Comparison of ENCODE assay signal across 1 cellular context in genomic region chr12:70242695-70243509, GRCh38.
A peak's percentile ranks its signal among the peaks of the same experiment; 100 is the strongest.
TF ChIP-seq lines count a peak whose summit lies in the region.

TSS of gene CNOT2 (plus strand) at chr12:70243433. CDS start at chr12:70278227, 34,794 bp downstream.

TF ChIP-seq in K562, 482 proteins besides CTCF, POLR2A, EP300 and RAD21 (continued from another document and continues in another):
- peak; percentile 69; the same call in 1 of the 2 replicates for TF ChIP-seq CREB3 (tag; conservative IDR thresholded peaks at IDR 0.05; ENCODE audit: low read depth)
- peak; percentile 97 for TF ChIP-seq RBBP5 (IDR thresholded peaks at IDR 0.05; ENCODE audit: borderline replicate concordance, insufficient read depth, low read length, poor library complexity, severe bottlenecking)
- TF ChIP-seq HDAC2 (IDR thresholded peaks at IDR 0.05), result peak; percentile 77; the same call in 1 of the 2 replicates
- peak; percentile 91 for TF ChIP-seq ZFX (CRISPR knock-in tag; IDR thresholded peaks at IDR 0.05)
- TF ChIP-seq ZNF717 (CRISPR knock-in tag; IDR thresholded peaks at IDR 0.05), result no peak
- peak; percentile 46; the same call in 1 of the 2 replicates for TF ChIP-seq ZBTB2 (IDR thresholded peaks at IDR 0.05)
- no peak for TF ChIP-seq ZNF668 (CRISPR knock-in tag; IDR thresholded peaks at IDR 0.05)
- no peak; the same call in 1 of the 2 replicates for TF ChIP-seq TAL1 (IDR thresholded peaks at IDR 0.05)
- peak; percentile 93; the same call in 1 of the 2 replicates for TF ChIP-seq AFF4 (CRISPR knock-in tag; IDR thresholded peaks at IDR 0.05)
- no peak for TF ChIP-seq FOXJ3 (CRISPR knock-in tag; IDR thresholded peaks at IDR 0.05)
- peak; percentile 61 for TF ChIP-seq PKNOX1 (IDR thresholded peaks at IDR 0.05)
- no peak for TF ChIP-seq IFI16 (CRISPR knock-in tag; IDR thresholded peaks at IDR 0.05)
- TF ChIP-seq FOSL1 (tag; conservative IDR thresholded peaks at IDR 0.05), result peak; percentile 60
- peak; percentile 56; the same call in 1 of the 2 replicates for TF ChIP-seq NKRF (IDR thresholded peaks at IDR 0.05; ENCODE audit: borderline replicate concordance)
- TF ChIP-seq RERE (CRISPR knock-in tag; IDR thresholded peaks at IDR 0.05; ENCODE audit: borderline replicate concordance), result no peak
- TF ChIP-seq SMARCA5 (IDR thresholded peaks at IDR 0.05), result no peak
- TF ChIP-seq ZNF764 (CRISPR knock-in tag; IDR thresholded peaks at IDR 0.05; ENCODE audit: low read depth), result no peak
- TF ChIP-seq ARNT (IDR thresholded peaks at IDR 0.05), result peak; percentile 31 to 55; a peak in 1 of 4 replicates
- peak; percentile 46 for TF ChIP-seq FIP1L1 (IDR thresholded peaks at IDR 0.05; ENCODE audit: low read depth, low read length, poor library complexity, severe bottlenecking)
- no peak for TF ChIP-seq NELFE (IDR thresholded peaks at IDR 0.05; ENCODE audit: insufficient read depth, insufficient read length)
- TF ChIP-seq KLF13 (tag; IDR thresholded peaks at IDR 0.05; ENCODE audit: borderline replicate concordance, low read depth), result no peak; the same call in none of the 2 replicates
- TF ChIP-seq RBM25 (IDR thresholded peaks at IDR 0.05; ENCODE audit: low read depth, low read length, severe bottlenecking), result no peak
- no peak for TF ChIP-seq THAP7 (CRISPR knock-in tag; IDR thresholded peaks at IDR 0.05)
- no peak for TF ChIP-seq SFPQ (IDR thresholded peaks at IDR 0.05; ENCODE audit: low read depth, low read length)
- no peak for TF ChIP-seq ZNF146 (CRISPR knock-in tag; IDR thresholded peaks at IDR 0.05; ENCODE audit: unreplicated experiment)
- no peak for TF ChIP-seq ZKSCAN3 (CRISPR knock-in tag; IDR thresholded peaks at IDR 0.05)
- no peak for TF ChIP-seq ZNF77 (CRISPR knock-in tag; IDR thresholded peaks at IDR 0.05)
- TF ChIP-seq TCFL5 (CRISPR knock-in tag; conservative IDR thresholded peaks at IDR 0.05), result no peak
- no peak for TF ChIP-seq ESRRB (CRISPR knock-in tag; IDR thresholded peaks at IDR 0.05; ENCODE audit: borderline replicate concordance)
- TF ChIP-seq ZBTB33 (CRISPR knock-in tag; IDR thresholded peaks at IDR 0.05), result 0 out of 2 replicates have a peak, but pooled peaks have one; percentile 30
- TF ChIP-seq HLTF (IDR thresholded peaks at IDR 0.05), result peak; percentile 59; the same call in 1 of the 2 replicates
- peak in 1 of 2 experiments; percentile 74; a peak in 2 of 4 replicates for TF ChIP-seq HDAC1 (IDR thresholded peaks at IDR 0.05)
- TF ChIP-seq SMARCE1 (IDR thresholded peaks at IDR 0.05), result peak; percentile 78; the same call in 1 of the 2 replicates
- TF ChIP-seq ZBTB17 (CRISPR knock-in tag; IDR thresholded peaks at IDR 0.05), result 0 out of 2 replicates have a peak, but pooled peaks have one; percentile 75
- TF ChIP-seq ZNF79 (CRISPR knock-in tag; IDR thresholded peaks at IDR 0.05; ENCODE audit: low read depth), result no peak
- TF ChIP-seq IRF2 (CRISPR knock-in tag; IDR thresholded peaks at IDR 0.05), result no peak
- TF ChIP-seq GMEB1 (CRISPR knock-in tag; IDR thresholded peaks at IDR 0.05), result peak; percentile 96
- no peak for TF ChIP-seq BRCA1 (IDR thresholded peaks at IDR 0.05)
- TF ChIP-seq BRCA1 (CRISPR knock-in tag; IDR thresholded peaks at IDR 0.05), result no peak
